8 cellular contexts compared by ENCODE assay signal in genomic region chr12:12645485-12645884, GRCh38.
A peak's percentile ranks its signal among the peaks of the same experiment; 100 is the strongest.
DNase-seq lines count a peak whose midpoint lies in the region; ATAC-seq and TF ChIP-seq lines count a peak whose summit lies in the region.

No MANE protein-coding gene starts in this region.

- TF ChIP-seq CTCF in fibroblast of pulmonary artery (IDR thresholded peaks at IDR 0.05; ENCODE audit: low read length, missing control alignments): peak; percentile 45

- H3K4me3 ChIP-seq in fibroblast of pulmonary artery (replicated peaks; ENCODE audit: low read depth, low read length): no peak overlapping the region

- no peak for TF ChIP-seq POLR2A in GM18505 (IDR thresholded peaks at IDR 0.05; ENCODE audit: borderline replicate concordance, extremely low read depth, insufficient read depth, insufficient read length)

- ATAC-seq in GM18505 (IDR thresholded peaks at IDR 0.05; ENCODE audit: unreplicated experiment) (peak; percentile 44), HG03558 (IDR thresholded peaks at IDR 0.05; ENCODE audit: extremely low read depth, unreplicated experiment) (peak; percentile 26)

- DNase-seq in AG08395 (ENCODE audit: low spot score) (peak; percentile 33), fibroblast of pulmonary artery (ENCODE audit: low read depth) (peak; percentile 44), NCI-H2029 (lab: John Stamatoyannopoulos, UW) (no peak), DMS153 (lab: John Stamatoyannopoulos, UW) (no peak)
- DNase-seq in activated CD4-positive, alpha-beta T cell treated with anti-CD3 and anti-CD28 coated beads, Interleukin-2, amount 50 U/mL, for 1 hour: peak; percentile 23
- DNase-seq in stimulated activated CD8-positive, alpha-beta memory T cell treated with anti-CD3 and anti-CD28 coated beads, Interleukin-4, amount 100 ng/mL, for 48 hours: peak; percentile 33

Comparison
In these comparisons a context has a peak if more than half of its experiments do, and no peak if none do; other contexts are left out.
1. DNase-seq: peak in AG08395 (single experiment), activated CD4-positive, alpha-beta T cell treated with anti-CD3 and anti-CD28 coated beads, Interleukin-2, amount 50 U/mL, for 1 hour (single experiment), fibroblast of pulmonary artery (single experiment) and stimulated activated CD8-positive, alpha-beta memory T cell treated with anti-CD3 and anti-CD28 coated beads, Interleukin-4, amount 100 ng/mL, for 48 hours (single experiment); none in NCI-H2029 (single experiment) and DMS153 (single experiment).